1 cellular context compared by ENCODE assay signal in the genomic region with DNA sequence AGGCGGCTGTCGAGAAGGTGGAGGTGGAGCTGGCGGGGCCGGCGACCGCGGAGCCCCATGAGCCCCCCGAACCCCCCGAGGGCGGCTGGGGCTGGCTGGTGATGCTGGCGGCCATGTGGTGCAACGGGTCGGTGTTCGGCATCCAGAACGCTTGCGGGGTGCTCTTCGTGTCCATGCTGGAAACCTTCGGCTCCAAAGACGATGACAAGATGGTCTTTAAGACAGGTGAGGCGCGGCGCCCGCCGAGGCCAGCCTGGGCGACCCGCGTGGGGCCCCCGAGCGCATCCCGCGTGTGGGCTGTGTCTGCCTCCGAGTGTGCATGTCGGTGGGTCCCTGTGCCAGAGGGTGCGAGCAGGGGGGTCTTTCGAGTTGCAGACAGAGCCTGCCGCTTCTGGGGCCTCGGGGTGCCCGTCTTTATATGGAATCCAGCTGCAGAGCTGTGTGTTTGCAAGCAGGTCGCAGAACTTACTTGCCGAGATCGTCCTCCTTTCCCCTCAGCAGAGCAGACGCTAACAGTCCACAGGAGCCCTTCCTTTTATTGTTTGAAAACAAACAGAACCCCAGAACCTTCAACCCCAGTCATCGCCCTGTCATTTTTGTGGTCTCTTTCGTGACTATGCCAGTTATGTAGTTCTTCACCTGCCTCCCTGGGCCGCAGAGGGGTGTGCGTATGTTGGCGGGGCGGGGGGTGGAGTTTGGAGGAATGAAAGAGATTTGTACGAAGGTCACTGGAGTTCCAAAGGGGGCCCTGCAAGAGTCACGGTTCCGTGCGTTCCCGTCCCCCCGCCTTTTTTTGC.
TF ChIP-seq lines count a peak whose summit lies in the region.

No MANE protein-coding gene starts in this region.

TF ChIP-seq in HEK293, 187 proteins besides CTCF, POLR2A, EP300 and RAD21 (continued from another document):
- TF ChIP-seq, protein P1, sequence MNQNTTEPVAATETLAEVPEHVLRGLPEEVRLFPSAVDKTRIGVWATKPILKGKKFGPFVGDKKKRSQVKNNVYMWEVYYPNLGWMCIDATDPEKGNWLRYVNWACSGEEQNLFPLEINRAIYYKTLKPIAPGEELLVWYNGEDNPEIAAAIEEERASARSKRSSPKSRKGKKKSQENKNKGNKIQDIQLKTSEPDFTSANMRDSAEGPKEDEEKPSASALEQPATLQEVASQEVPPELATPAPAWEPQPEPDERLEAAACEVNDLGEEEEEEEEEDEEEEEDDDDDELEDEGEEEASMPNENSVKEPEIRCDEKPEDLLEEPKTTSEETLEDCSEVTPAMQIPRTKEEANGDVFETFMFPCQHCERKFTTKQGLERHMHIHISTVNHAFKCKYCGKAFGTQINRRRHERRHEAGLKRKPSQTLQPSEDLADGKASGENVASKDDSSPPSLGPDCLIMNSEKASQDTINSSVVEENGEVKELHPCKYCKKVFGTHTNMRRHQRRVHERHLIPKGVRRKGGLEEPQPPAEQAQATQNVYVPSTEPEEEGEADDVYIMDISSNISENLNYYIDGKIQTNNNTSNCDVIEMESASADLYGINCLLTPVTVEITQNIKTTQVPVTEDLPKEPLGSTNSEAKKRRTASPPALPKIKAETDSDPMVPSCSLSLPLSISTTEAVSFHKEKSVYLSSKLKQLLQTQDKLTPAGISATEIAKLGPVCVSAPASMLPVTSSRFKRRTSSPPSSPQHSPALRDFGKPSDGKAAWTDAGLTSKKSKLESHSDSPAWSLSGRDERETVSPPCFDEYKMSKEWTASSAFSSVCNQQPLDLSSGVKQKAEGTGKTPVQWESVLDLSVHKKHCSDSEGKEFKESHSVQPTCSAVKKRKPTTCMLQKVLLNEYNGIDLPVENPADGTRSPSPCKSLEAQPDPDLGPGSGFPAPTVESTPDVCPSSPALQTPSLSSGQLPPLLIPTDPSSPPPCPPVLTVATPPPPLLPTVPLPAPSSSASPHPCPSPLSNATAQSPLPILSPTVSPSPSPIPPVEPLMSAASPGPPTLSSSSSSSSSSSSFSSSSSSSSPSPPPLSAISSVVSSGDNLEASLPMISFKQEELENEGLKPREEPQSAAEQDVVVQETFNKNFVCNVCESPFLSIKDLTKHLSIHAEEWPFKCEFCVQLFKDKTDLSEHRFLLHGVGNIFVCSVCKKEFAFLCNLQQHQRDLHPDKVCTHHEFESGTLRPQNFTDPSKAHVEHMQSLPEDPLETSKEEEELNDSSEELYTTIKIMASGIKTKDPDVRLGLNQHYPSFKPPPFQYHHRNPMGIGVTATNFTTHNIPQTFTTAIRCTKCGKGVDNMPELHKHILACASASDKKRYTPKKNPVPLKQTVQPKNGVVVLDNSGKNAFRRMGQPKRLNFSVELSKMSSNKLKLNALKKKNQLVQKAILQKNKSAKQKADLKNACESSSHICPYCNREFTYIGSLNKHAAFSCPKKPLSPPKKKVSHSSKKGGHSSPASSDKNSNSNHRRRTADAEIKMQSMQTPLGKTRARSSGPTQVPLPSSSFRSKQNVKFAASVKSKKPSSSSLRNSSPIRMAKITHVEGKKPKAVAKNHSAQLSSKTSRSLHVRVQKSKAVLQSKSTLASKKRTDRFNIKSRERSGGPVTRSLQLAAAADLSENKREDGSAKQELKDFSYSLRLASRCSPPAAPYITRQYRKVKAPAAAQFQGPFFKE (tag by site-specific recombination; IDR thresholded peaks at IDR 0.05; ENCODE audit: borderline replicate concordance), result no peak
- TF ChIP-seq, protein P2, sequence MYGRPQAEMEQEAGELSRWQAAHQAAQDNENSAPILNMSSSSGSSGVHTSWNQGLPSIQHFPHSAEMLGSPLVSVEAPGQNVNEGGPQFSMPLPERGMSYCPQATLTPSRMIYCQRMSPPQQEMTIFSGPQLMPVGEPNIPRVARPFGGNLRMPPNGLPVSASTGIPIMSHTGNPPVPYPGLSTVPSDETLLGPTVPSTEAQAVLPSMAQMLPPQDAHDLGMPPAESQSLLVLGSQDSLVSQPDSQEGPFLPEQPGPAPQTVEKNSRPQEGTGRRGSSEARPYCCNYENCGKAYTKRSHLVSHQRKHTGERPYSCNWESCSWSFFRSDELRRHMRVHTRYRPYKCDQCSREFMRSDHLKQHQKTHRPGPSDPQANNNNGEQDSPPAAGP (tag by site-specific recombination; IDR thresholded peaks at IDR 0.05), result no peak
- TF ChIP-seq, protein P3, sequence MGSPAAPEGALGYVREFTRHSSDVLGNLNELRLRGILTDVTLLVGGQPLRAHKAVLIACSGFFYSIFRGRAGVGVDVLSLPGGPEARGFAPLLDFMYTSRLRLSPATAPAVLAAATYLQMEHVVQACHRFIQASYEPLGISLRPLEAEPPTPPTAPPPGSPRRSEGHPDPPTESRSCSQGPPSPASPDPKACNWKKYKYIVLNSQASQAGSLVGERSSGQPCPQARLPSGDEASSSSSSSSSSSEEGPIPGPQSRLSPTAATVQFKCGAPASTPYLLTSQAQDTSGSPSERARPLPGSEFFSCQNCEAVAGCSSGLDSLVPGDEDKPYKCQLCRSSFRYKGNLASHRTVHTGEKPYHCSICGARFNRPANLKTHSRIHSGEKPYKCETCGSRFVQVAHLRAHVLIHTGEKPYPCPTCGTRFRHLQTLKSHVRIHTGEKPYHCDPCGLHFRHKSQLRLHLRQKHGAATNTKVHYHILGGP (tag by site-specific recombination; IDR thresholded peaks at IDR 0.05), result no peak
- TF ChIP-seq GLI2 (tag by site-specific recombination; IDR thresholded peaks at IDR 0.05; ENCODE audit: borderline replicate concordance, low read depth) (no peak), ZNF76 (tag by site-specific recombination; IDR thresholded peaks at IDR 0.05; ENCODE audit: borderline replicate concordance, low read depth) (no peak; the same call in 1 of the 2 replicates), ZNF202 (tag by site-specific recombination; IDR thresholded peaks at IDR 0.05; ENCODE audit: borderline replicate concordance) (no peak), ZNF311 (tag by site-specific recombination; IDR thresholded peaks at IDR 0.05; ENCODE audit: borderline replicate concordance) (no peak), ZNF785 (tag by site-specific recombination; IDR thresholded peaks at IDR 0.05) (no peak), ZNF843 (tag by site-specific recombination; IDR thresholded peaks at IDR 0.05) (no peak), ZNF660 (tag by site-specific recombination; IDR thresholded peaks at IDR 0.05) (no peak; the same call in 1 of the 2 replicates), ZNF132 (tag by site-specific recombination; IDR thresholded peaks at IDR 0.05; ENCODE audit: borderline replicate concordance) (no peak), ZNF248 (tag by site-specific recombination; IDR thresholded peaks at IDR 0.05) (no peak), KLF8 (tag by site-specific recombination; IDR thresholded peaks at IDR 0.05) (peak; percentile 41; the same call in 1 of the 2 replicates), SALL2 (tag by site-specific recombination; IDR thresholded peaks at IDR 0.05; ENCODE audit: borderline replicate concordance) (no peak)
- TF ChIP-seq, protein P4, sequence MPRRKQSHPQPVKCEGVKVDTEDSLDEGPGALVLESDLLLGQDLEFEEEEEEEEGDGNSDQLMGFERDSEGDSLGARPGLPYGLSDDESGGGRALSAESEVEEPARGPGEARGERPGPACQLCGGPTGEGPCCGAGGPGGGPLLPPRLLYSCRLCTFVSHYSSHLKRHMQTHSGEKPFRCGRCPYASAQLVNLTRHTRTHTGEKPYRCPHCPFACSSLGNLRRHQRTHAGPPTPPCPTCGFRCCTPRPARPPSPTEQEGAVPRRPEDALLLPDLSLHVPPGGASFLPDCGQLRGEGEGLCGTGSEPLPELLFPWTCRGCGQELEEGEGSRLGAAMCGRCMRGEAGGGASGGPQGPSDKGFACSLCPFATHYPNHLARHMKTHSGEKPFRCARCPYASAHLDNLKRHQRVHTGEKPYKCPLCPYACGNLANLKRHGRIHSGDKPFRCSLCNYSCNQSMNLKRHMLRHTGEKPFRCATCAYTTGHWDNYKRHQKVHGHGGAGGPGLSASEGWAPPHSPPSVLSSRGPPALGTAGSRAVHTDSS (tag by site-specific recombination; IDR thresholded peaks at IDR 0.05), result no peak
- TF ChIP-seq, protein P5, sequence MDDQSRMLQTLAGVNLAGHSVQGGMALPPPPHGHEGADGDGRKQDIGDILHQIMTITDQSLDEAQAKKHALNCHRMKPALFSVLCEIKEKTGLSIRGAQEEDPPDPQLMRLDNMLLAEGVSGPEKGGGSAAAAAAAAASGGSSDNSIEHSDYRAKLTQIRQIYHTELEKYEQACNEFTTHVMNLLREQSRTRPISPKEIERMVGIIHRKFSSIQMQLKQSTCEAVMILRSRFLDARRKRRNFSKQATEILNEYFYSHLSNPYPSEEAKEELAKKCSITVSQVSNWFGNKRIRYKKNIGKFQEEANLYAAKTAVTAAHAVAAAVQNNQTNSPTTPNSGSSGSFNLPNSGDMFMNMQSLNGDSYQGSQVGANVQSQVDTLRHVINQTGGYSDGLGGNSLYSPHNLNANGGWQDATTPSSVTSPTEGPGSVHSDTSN (CRISPR knock-in tag; IDR thresholded peaks at IDR 0.05), result no peak; the same call in 1 of the 2 replicates
